In genomic region chr15:48402778-48403177, GRCh38 we compare ENCODE assay signal across 1 cellular context.
TF ChIP-seq lines count a peak whose summit lies in the region.

No MANE protein-coding gene starts in this region.

TF ChIP-seq in HepG2, 621 proteins besides CTCF, POLR2A, EP300 and RAD21 (continued from another document):
- TF ChIP-seq GRHL1 (CRISPR knock-in tag; conservative IDR thresholded peaks at IDR 0.05) (no peak), MTF2 (CRISPR knock-in tag; IDR thresholded peaks at IDR 0.05; ENCODE audit: borderline replicate concordance) (no peak), FOXJ3 (CRISPR knock-in tag; IDR thresholded peaks at IDR 0.05; ENCODE audit: borderline replicate concordance) (no peak), ZNF703 (CRISPR knock-in tag; IDR thresholded peaks at IDR 0.05; ENCODE audit: borderline replicate concordance) (no peak), ZNF292 (CRISPR knock-in tag; IDR thresholded peaks at IDR 0.05; ENCODE audit: borderline replicate concordance, low read depth) (no peak), KDM5A (IDR thresholded peaks at IDR 0.05; ENCODE audit: borderline replicate concordance, low read length) (no peak), ZNF367 (CRISPR knock-in tag; IDR thresholded peaks at IDR 0.05; ENCODE audit: borderline replicate concordance) (no peak), CC2D1A (CRISPR knock-in tag; IDR thresholded peaks at IDR 0.05) (no peak), SP1 (IDR thresholded peaks at IDR 0.05) (no peak), SP1 (CRISPR knock-in tag; IDR thresholded peaks at IDR 0.05) (no peak), ZNF644 (CRISPR knock-in tag; IDR thresholded peaks at IDR 0.05; ENCODE audit: low read depth) (no peak), NFKBIZ (CRISPR knock-in tag; IDR thresholded peaks at IDR 0.05) (no peak), ZNF142 (CRISPR knock-in tag; IDR thresholded peaks at IDR 0.05) (no peak), SALL1 (CRISPR knock-in tag; IDR thresholded peaks at IDR 0.05) (no peak), ZNF747 (CRISPR knock-in tag; IDR thresholded peaks at IDR 0.05; ENCODE audit: borderline replicate concordance) (no peak)
